Comparison of ENCODE assay signal across 32 cellular contexts in genomic region chrX:33078273-33078672, GRCh38.
"Had no signal": no experiment of that assay in that cellular context is flagged by ENCODE, and none has a peak within 500 bp of the region (broad histone marks: within the 10 kb centered on the region; RNA-seq: fewer than 3 reads in every experiment).

No MANE protein-coding gene starts in this region.

- H3K36me3 Mint-ChIP-seq: activated CD4-positive, alpha-beta memory T cell treated with anti-CD3 and anti-CD28 coated beads for 36 hours; activated naive CD4-positive, alpha-beta T cell treated with anti-CD3 and anti-CD28 coated beads, Interleukin-2, amount 50 U/mL, for 72 hours; activated naive CD8-positive, alpha-beta T cell treated with anti-CD3 and anti-CD28 coated beads for 36 hours had no signal

- H3K4me1 ChIP-seq: adrenal gland, body of pancreas, breast epithelium had no signal

- H3K36me3 ChIP-seq: adrenal gland, brain microvascular endothelial cell, breast epithelium had no signal

- H3K4me1 Mint-ChIP-seq: activated B cell treated with CpG ODN at 0.5 μM for 24 hours; activated CD4-positive, alpha-beta T cell treated with anti-CD3 and anti-CD28 coated beads, Interleukin-2, amount 10 ng/mL, durations not matched to agents 24 days and 14 days; activated naive CD8-positive, alpha-beta T cell treated with anti-CD3 and anti-CD28 coated beads for 36 hours; activated T-helper 17 cell treated with anti-CD3 and anti-CD28 coated beads, Interleukin-2, amount 50 U/mL, for 72 hours; T-helper 17 cell had no signal

- H3K9me3 Mint-ChIP-seq: activated CD4-positive, alpha-beta T cell treated with anti-CD3 and anti-CD28 coated beads, Interleukin-2, amount 10 ng/mL, durations not matched to agents 24 days and 14 days; activated CD8-positive, alpha-beta T cell treated with anti-CD3 and anti-CD28 coated beads for 36 hours; activated naive CD4-positive, alpha-beta T cell treated with anti-CD3 and anti-CD28 coated beads for 36 hours; activated naive CD4-positive, alpha-beta T cell treated with anti-CD3 and anti-CD28 coated beads, Interleukin-2, amount 50 U/mL, for 72 hours; activated T-cell treated with anti-CD3 and anti-CD28 coated beads, Interleukin-2, amount 50 U/mL, for 4 hours; activated T-helper 17 cell treated with anti-CD3 and anti-CD28 coated beads, Interleukin-2, amount 50 U/mL, for 72 hours had no signal

- H3K27ac ChIP-seq: adrenal gland, body of pancreas, brain microvascular endothelial cell, breast epithelium, VCaP had no signal

- DNase-seq: activated B cell treated with CpG ODN at 0.5 μM for 24 hours; activated CD4-positive, alpha-beta memory T cell treated with anti-CD3 and anti-CD28 coated beads for 36 hours; activated CD4-positive, alpha-beta T cell treated with anti-CD3 and anti-CD28 coated beads for 4 hours; activated CD4-positive, alpha-beta T cell treated with anti-CD3 and anti-CD28 coated beads, Interleukin-2, amount 10 ng/mL, durations not matched to agents 24 days and 14 days; activated CD4-positive, alpha-beta T cell treated with anti-CD3 and anti-CD28 coated beads, Interleukin-2, amount 50 U/mL, for 1 hour; activated CD4-positive, alpha-beta T cell treated with anti-CD3 and anti-CD28 coated beads, Interleukin-2, amount 50 U/mL, for 4 hours; activated CD4-positive, CD25-positive, alpha-beta regulatory T cell treated with anti-CD3 and anti-CD28 coated beads, Interleukin-2, amount 50 U/mL, for 72 hours; activated CD8-positive, alpha-beta memory T cell treated with anti-CD3 and anti-CD28 coated beads, Interleukin-2, amount 50 U/mL, for 4 hours; activated CD8-positive, alpha-beta T cell treated with anti-CD3 and anti-CD28 coated beads for 36 hours; activated effector memory CD4-positive, alpha-beta T cell treated with anti-CD3 and anti-CD28 coated beads, Interleukin-2, amount 50 U/mL, for 16 hours; activated gamma-delta T cell treated with Interleukin-2 at 50 U/mL for 16 hours; activated naive CD4-positive, alpha-beta T cell; activated naive CD4-positive, alpha-beta T cell treated with anti-CD3 and anti-CD28 coated beads for 36 hours; activated naive CD4-positive, alpha-beta T cell treated with anti-CD3 and anti-CD28 coated beads, Interleukin-2, amount 50 U/mL, for 16 hours; activated naive CD8-positive, alpha-beta T cell treated with anti-CD3 and anti-CD28 coated beads for 36 hours; activated T-cell treated with anti-CD3 and anti-CD28 coated beads for 4 hours; activated T-cell treated with anti-CD3 and anti-CD28 coated beads, Interleukin-2, amount 50 U/mL, for 1 hour; activated T-cell treated with anti-CD3 and anti-CD28 coated beads, Interleukin-2, amount 50 U/mL, for 4 hours; activated T-cell treated with anti-CD3 and anti-CD28 coated beads, Interleukin-2, amount 50 U/mL, for 72 hours; adrenal gland; amniotic stem cell; aorta; body of pancreas; brain microvascular endothelial cell; central memory CD4-positive, alpha-beta T cell; T-helper 17 cell; T1000 had no signal

- H3K4me3 ChIP-seq: adrenal gland, body of pancreas, breast epithelium had no signal

- H3K27me3 ChIP-seq: adrenal gland, body of pancreas, brain microvascular endothelial cell had no signal

- H3K27me3 Mint-ChIP-seq: activated B cell treated with CpG ODN at 0.5 μM for 24 hours; activated CD4-positive, alpha-beta memory T cell treated with anti-CD3 and anti-CD28 coated beads for 36 hours; activated CD4-positive, alpha-beta T cell treated with anti-CD3 and anti-CD28 coated beads, Interleukin-2, amount 10 ng/mL, durations not matched to agents 24 days and 14 days; activated CD8-positive, alpha-beta T cell treated with anti-CD3 and anti-CD28 coated beads for 36 hours; activated naive CD8-positive, alpha-beta T cell treated with anti-CD3 and anti-CD28 coated beads for 36 hours; activated T-helper 17 cell treated with anti-CD3 and anti-CD28 coated beads, Interleukin-2, amount 50 U/mL, for 72 hours; T-helper 17 cell had no signal

- H3K4me3 Mint-ChIP-seq: activated B cell treated with CpG ODN at 0.5 μM for 24 hours; activated CD4-positive, alpha-beta memory T cell treated with anti-CD3 and anti-CD28 coated beads for 36 hours; activated CD4-positive, alpha-beta T cell treated with anti-CD3 and anti-CD28 coated beads, Interleukin-2, amount 10 ng/mL, durations not matched to agents 24 days and 14 days; activated CD8-positive, alpha-beta T cell treated with anti-CD3 and anti-CD28 coated beads for 36 hours; activated naive CD4-positive, alpha-beta T cell treated with anti-CD3 and anti-CD28 coated beads for 36 hours; activated naive CD8-positive, alpha-beta T cell treated with anti-CD3 and anti-CD28 coated beads for 36 hours; activated T-cell treated with anti-CD3 and anti-CD28 coated beads, Interleukin-2, amount 50 U/mL, for 4 hours; activated T-cell treated with anti-CD3 and anti-CD28 coated beads, Interleukin-2, amount 50 U/mL, for 72 hours; activated T-helper 1 cell treated with anti-CD3 and anti-CD28 coated beads, Interleukin-12 subunit alpha, Interleukin-12 subunit beta, Interleukin-2, Interleukin-4 antibody, amounts not matched to agents 30 ng/mL and 10 ng/mL and 1 ng/mL, durations not matched to agents 14 hours and 24 hours and 36 hours; activated T-helper 17 cell treated with anti-CD3 and anti-CD28 coated beads, Interleukin-2, amount 50 U/mL, for 72 hours; T-helper 17 cell had no signal

- H3K27ac Mint-ChIP-seq: activated B cell treated with CpG ODN at 0.5 μM for 24 hours; activated CD4-positive, alpha-beta memory T cell treated with anti-CD3 and anti-CD28 coated beads for 36 hours; activated CD4-positive, alpha-beta T cell treated with anti-CD3 and anti-CD28 coated beads, Interleukin-2, amount 10 ng/mL, durations not matched to agents 24 days and 14 days; activated CD8-positive, alpha-beta T cell treated with anti-CD3 and anti-CD28 coated beads for 36 hours; activated naive CD4-positive, alpha-beta T cell treated with anti-CD3 and anti-CD28 coated beads for 36 hours; activated naive CD4-positive, alpha-beta T cell treated with anti-CD3 and anti-CD28 coated beads, Interleukin-2, amount 50 U/mL, for 72 hours; activated naive CD8-positive, alpha-beta T cell treated with anti-CD3 and anti-CD28 coated beads for 36 hours; activated T-cell treated with anti-CD3 and anti-CD28 coated beads, Interleukin-2, amount 50 U/mL, for 72 hours; activated T-helper 1 cell treated with anti-CD3 and anti-CD28 coated beads, Interleukin-12 subunit alpha, Interleukin-12 subunit beta, Interleukin-2, Interleukin-4 antibody, amounts not matched to agents 30 ng/mL and 10 ng/mL and 1 ng/mL, durations not matched to agents 14 hours and 24 hours and 36 hours; activated T-helper 17 cell treated with anti-CD3 and anti-CD28 coated beads, Interleukin-2, amount 50 U/mL, for 72 hours; T-helper 17 cell had no signal

- ATAC-seq: activated CD8-positive, alpha-beta T cell treated with anti-CD3 and anti-CD28 coated beads for 36 hours; activated naive CD4-positive, alpha-beta T cell treated with anti-CD3 and anti-CD28 coated beads, Interleukin-2, amount 50 U/mL, for 72 hours; activated T-cell treated with anti-CD3 and anti-CD28 coated beads, Interleukin-2, amount 50 U/mL, for 4 hours; activated T-cell treated with anti-CD3 and anti-CD28 coated beads, Interleukin-2, amount 50 U/mL, for 72 hours; activated T-helper 17 cell treated with anti-CD3 and anti-CD28 coated beads, Interleukin-2, amount 50 U/mL, for 72 hours; body of pancreas; T-helper 17 cell had no signal
